In genomic region chr11:85855341-85855656, GRCh38 we compare ENCODE assay signal across 9 cellular contexts. TPM values are rescaled to one million over a fixed set of nuclear protein-coding genes. Genes with fewer than 3 reads are reported as not detected.
A peak's percentile ranks its signal among the peaks of the same experiment; 100 is the strongest.
DNase-seq lines count a peak whose midpoint lies in the region; ATAC-seq and TF ChIP-seq lines count a peak whose summit lies in the region.
"Had no signal": no experiment of that assay in that cellular context is flagged by ENCODE, and none has a peak within 500 bp of the region (broad histone marks: within the 10 kb centered on the region; RNA-seq: fewer than 3 reads in every experiment).

Gene CCDC83 (plus strand): TSS chr11:85855383. CDS start chr11:85865124, 9,741 bp downstream.

- H3K4me3 ChIP-seq in ACC112 (ENCODE audit: low read depth, low read length) = peak within 1 kb of the TSS; percentile 78
- peak within 1 kb of the TSS; percentile 42 for H3K4me3 ChIP-seq in LNCaP clone FGC (ENCODE audit: low read depth, low read length)
- H3K4me3 ChIP-seq in colonic mucosa = peak within 1 kb of the TSS; percentile 44
- H3K4me3 ChIP-seq in mucosa of stomach (ENCODE audit: low read length) = peak within 1 kb of the TSS; percentile 32

- intact Hi-C loops in colonic mucosa (cut with DNase I) = loop anchor here (10.0 kb wide), 3 partner anchors 160 to 440 kb away; no protein-coding TSS in a partner anchor

- ATAC-seq in GM18909 (IDR thresholded peaks at IDR 0.05; ENCODE audit: poor library complexity, unreplicated experiment) = no peak
- no peak for ATAC-seq in HG03565 (IDR thresholded peaks at IDR 0.05; ENCODE audit: unreplicated experiment)

- H3K9me3 ChIP-seq in colonic mucosa (no peaks in the 10 kb centered on the region), mucosa of stomach (ENCODE audit: control insufficient read depth, low read length) (no peaks in the 10 kb centered on the region)

- no peak for TF ChIP-seq CTCF in LNCaP clone FGC (IDR thresholded peaks at IDR 0.05; ENCODE audit: control insufficient read depth, extremely low read depth, insufficient read depth)
- no peak for TF ChIP-seq CTCF in colonic mucosa (IDR thresholded peaks at IDR 0.05)

- DNase-seq in LNCaP clone FGC (ENCODE audit: low read depth) = no peak
- DNase-seq in colonic mucosa = no peak
- no peak for DNase-seq in DMS53 (lab: John Stamatoyannopoulos, UW)
- DNase-seq in AG08396 (ENCODE audit: low spot score) = no peak

- H3K27ac ChIP-seq in ACC112 (ENCODE audit: low read depth, low read length) (peak within 1 kb of the TSS; percentile 8; the same call in 1 of the 2 replicates), colonic mucosa (peak within 1 kb of the TSS; percentile 71)

- H3K36me3 ChIP-seq in ACC112 (ENCODE audit: insufficient read depth, low read length) (peaks cover 7% of the 10 kb centered on the region), colonic mucosa (no peaks in the 10 kb centered on the region), mucosa of stomach (ENCODE audit: control insufficient read depth, insufficient read depth, low read length) (no peaks in the 10 kb centered on the region)

- peaks cover 7% of the 10 kb centered on the region for H3K4me1 ChIP-seq in ACC112 (ENCODE audit: control insufficient read depth, insufficient read depth, low read length, unreplicated experiment)
- no peaks in the 10 kb centered on the region for H3K4me1 ChIP-seq in colonic mucosa
- peaks cover 6% of the 10 kb centered on the region for H3K4me1 ChIP-seq in mucosa of stomach (ENCODE audit: control insufficient read depth, insufficient read depth, low read length)

- peak within 1 kb of the TSS; percentile 56 to 80 for H3K9ac ChIP-seq in colonic mucosa (ENCODE audit: low read depth in 2 of 2, low read length in 2 of 2)
- peak within 1 kb of the TSS; percentile 74 for H3K9ac ChIP-seq in mucosa of stomach (ENCODE audit: low read length)

- peak within 1 kb of the TSS; percentile 95 for H2AFZ ChIP-seq in ACC112 (ENCODE audit: low read length, unreplicated experiment)

- no peaks in the 10 kb centered on the region for H3K79me2 ChIP-seq in ACC112 (ENCODE audit: control insufficient read depth, insufficient read depth, low read length, unreplicated experiment)

- H3K27me3 ChIP-seq in ACC112 (ENCODE audit: insufficient read depth, low read length) = no peaks in the 10 kb centered on the region
- H3K27me3 ChIP-seq in colonic mucosa = no peaks in the 10 kb centered on the region
- no peaks in the 10 kb centered on the region for H3K27me3 ChIP-seq in mucosa of stomach (ENCODE audit: control insufficient read depth, insufficient read depth, low read length)

RNA-seq across cellular contexts. Expression of gene CCDC83, which starts in this region (rescaled TPM):
- total RNA-seq in colonic mucosa = not detected
- total RNA-seq: T-helper 2 cell treated with Interferon-gamma antibody and Interleukin-4, amounts not matched to agents 100 ng/mL and 5 ng/mL, for 36 hours had no signal
